33 cellular contexts compared by ENCODE assay signal in genomic region chr20:57134804-57135203, GRCh38.
"Had no signal": no experiment of that assay in that cellular context is flagged by ENCODE, and none has a peak within 500 bp of the region (broad histone marks: within the 10 kb centered on the region; RNA-seq: fewer than 3 reads in every experiment).

No MANE protein-coding gene starts in this region.

- H3K9me3 Mint-ChIP-seq: activated B cell treated with CpG ODN at 0.5 μM for 24 hours; activated CD8-positive, alpha-beta T cell treated with anti-CD3 and anti-CD28 coated beads for 36 hours; activated naive CD4-positive, alpha-beta T cell treated with anti-CD3 and anti-CD28 coated beads, Interleukin-2, amount 50 U/mL, for 24 hours; activated naive CD8-positive, alpha-beta T cell treated with anti-CD3 and anti-CD28 coated beads, Interleukin-2, amount 50 U/mL, for 24 hours; activated T-cell treated with anti-CD3 and anti-CD28 coated beads, Interleukin-2, amount 50 U/mL, for 4 hours; activated T-helper 17 cell treated with anti-CD3 and anti-CD28 coated beads, Interleukin-2, amount 50 U/mL, for 72 hours; effector memory CD8-positive, alpha-beta T cell; T-helper 2 cell treated with Interferon-gamma antibody and Interleukin-4, amounts not matched to agents 5 μg/mL and 100 μg/mL, for 36 hours had no signal

- H3K9me3 ChIP-seq: adrenal gland, body of pancreas, esophagus muscularis mucosa, gastrocnemius medialis, heart left ventricle had no signal

- H3K4me3 ChIP-seq: adrenal gland, body of pancreas, esophagus muscularis mucosa, gastrocnemius medialis, heart left ventricle had no signal

- H3K36me3 Mint-ChIP-seq: activated naive CD4-positive, alpha-beta T cell treated with anti-CD3 and anti-CD28 coated beads, Interleukin-2, amount 50 U/mL, for 24 hours; activated naive CD8-positive, alpha-beta T cell treated with anti-CD3 and anti-CD28 coated beads for 36 hours had no signal

- H3K36me3 ChIP-seq: adrenal gland, esophagus muscularis mucosa, gastrocnemius medialis, heart left ventricle, WERI-Rb-1 had no signal

- ATAC-seq: activated CD4-positive, CD25-positive, alpha-beta regulatory T cell treated with anti-CD3 and anti-CD28 coated beads, Interleukin-2, amount 50 U/mL, for 24 hours; activated CD8-positive, alpha-beta T cell treated with anti-CD3 and anti-CD28 coated beads for 36 hours; activated naive CD8-positive, alpha-beta T cell treated with anti-CD3 and anti-CD28 coated beads, Interleukin-2, amount 50 U/mL, for 24 hours; activated T-cell treated with anti-CD3 and anti-CD28 coated beads, Interleukin-2, amount 50 U/mL, for 4 hours; activated T-helper 17 cell treated with anti-CD3 and anti-CD28 coated beads, Interleukin-2, amount 50 U/mL, for 72 hours; body of pancreas; effector memory CD8-positive, alpha-beta T cell; foreskin keratinocyte; gastrocnemius medialis; heart left ventricle; T-helper 17 cell had no signal

- H3K27ac ChIP-seq: adrenal gland, body of pancreas, esophagus muscularis mucosa, foreskin keratinocyte, gastrocnemius medialis, heart left ventricle, WERI-Rb-1 had no signal

- H3K27ac Mint-ChIP-seq: activated B cell treated with CpG ODN at 0.5 μM for 24 hours; activated CD8-positive, alpha-beta T cell treated with anti-CD3 and anti-CD28 coated beads for 36 hours; activated naive CD4-positive, alpha-beta T cell treated with anti-CD3 and anti-CD28 coated beads, Interleukin-2, amount 50 U/mL, for 24 hours; activated naive CD8-positive, alpha-beta T cell treated with anti-CD3 and anti-CD28 coated beads for 36 hours; activated naive CD8-positive, alpha-beta T cell treated with anti-CD3 and anti-CD28 coated beads, Interleukin-2, amount 50 U/mL, for 24 hours; activated T-helper 17 cell treated with anti-CD3 and anti-CD28 coated beads, Interleukin-2, amount 50 U/mL, for 72 hours; effector memory CD8-positive, alpha-beta T cell; T-helper 17 cell; T-helper 2 cell treated with Interferon-gamma antibody and Interleukin-4, amounts not matched to agents 5 μg/mL and 100 μg/mL, for 36 hours had no signal

- H3K4me1 ChIP-seq: adrenal gland, body of pancreas, esophagus muscularis mucosa, foreskin keratinocyte, gastrocnemius medialis, heart left ventricle had no signal

- H3K4me1 Mint-ChIP-seq: activated B cell treated with CpG ODN at 0.5 μM for 24 hours; activated naive CD4-positive, alpha-beta T cell treated with anti-CD3 and anti-CD28 coated beads, Interleukin-2, amount 50 U/mL, for 24 hours; activated naive CD8-positive, alpha-beta T cell treated with anti-CD3 and anti-CD28 coated beads, Interleukin-2, amount 50 U/mL, for 24 hours; activated T-helper 17 cell treated with anti-CD3 and anti-CD28 coated beads, Interleukin-2, amount 50 U/mL, for 72 hours; T-helper 17 cell had no signal

- H3K27me3 ChIP-seq: body of pancreas, gastrocnemius medialis had no signal

- DNase-seq: activated B cell treated with CpG ODN at 0.5 μM for 24 hours; activated CD4-positive, alpha-beta T cell treated with anti-CD3 and anti-CD28 coated beads for 48 hours; activated CD4-positive, alpha-beta T cell treated with anti-CD3 and anti-CD28 coated beads, Interleukin-2, amount 50 U/mL, for 1 hour; activated CD4-positive, alpha-beta T cell treated with anti-CD3 and anti-CD28 coated beads, Interleukin-2, amount 50 U/mL, for 48 hours; activated CD8-positive, alpha-beta memory T cell treated with anti-CD3 and anti-CD28 coated beads for 24 hours; activated CD8-positive, alpha-beta T cell treated with anti-CD3 and anti-CD28 coated beads for 36 hours; activated effector memory CD4-positive, alpha-beta T cell treated with Interleukin-2 at 50 U/mL for 16 hours; activated gamma-delta T cell treated with Interleukin-2 at 50 U/mL for 16 hours; activated naive CD4-positive, alpha-beta T cell treated with Interleukin-2 at 50 U/mL for 16 hours; activated naive CD8-positive, alpha-beta T cell treated with anti-CD3 and anti-CD28 coated beads for 36 hours; activated naive CD8-positive, alpha-beta T cell treated with anti-CD3 and anti-CD28 coated beads, Interleukin-2, amount 50 U/mL, for 24 hours; activated T-cell treated with anti-CD3 and anti-CD28 coated beads, Interleukin-2, amount 50 U/mL, for 4 hours; adrenal gland; amygdala; body of pancreas; caudate nucleus; cortex of kidney; dermis blood vessel endothelial cell; effector CD4-positive, alpha-beta T cell; effector memory CD8-positive, alpha-beta T cell; erythroblast; foreskin keratinocyte; gastrocnemius medialis; glutamatergic neuron; heart left ventricle; T-helper 17 cell; T1000; WERI-Rb-1 had no signal

- H3K4me3 Mint-ChIP-seq: activated B cell treated with CpG ODN at 0.5 μM for 24 hours; activated CD8-positive, alpha-beta T cell treated with anti-CD3 and anti-CD28 coated beads for 36 hours; activated naive CD4-positive, alpha-beta T cell treated with anti-CD3 and anti-CD28 coated beads, Interleukin-2, amount 50 U/mL, for 24 hours; activated naive CD8-positive, alpha-beta T cell treated with anti-CD3 and anti-CD28 coated beads for 36 hours; activated naive CD8-positive, alpha-beta T cell treated with anti-CD3 and anti-CD28 coated beads, Interleukin-2, amount 50 U/mL, for 24 hours; activated T-cell treated with anti-CD3 and anti-CD28 coated beads, Interleukin-2, amount 50 U/mL, for 4 hours; activated T-helper 17 cell treated with anti-CD3 and anti-CD28 coated beads, Interleukin-2, amount 50 U/mL, for 72 hours; effector memory CD8-positive, alpha-beta T cell; T-helper 17 cell; T-helper 2 cell treated with Interferon-gamma antibody and Interleukin-4, amounts not matched to agents 5 μg/mL and 100 μg/mL, for 36 hours had no signal
